ENCODE assay signal across 2 cellular contexts in the genomic region with DNA sequence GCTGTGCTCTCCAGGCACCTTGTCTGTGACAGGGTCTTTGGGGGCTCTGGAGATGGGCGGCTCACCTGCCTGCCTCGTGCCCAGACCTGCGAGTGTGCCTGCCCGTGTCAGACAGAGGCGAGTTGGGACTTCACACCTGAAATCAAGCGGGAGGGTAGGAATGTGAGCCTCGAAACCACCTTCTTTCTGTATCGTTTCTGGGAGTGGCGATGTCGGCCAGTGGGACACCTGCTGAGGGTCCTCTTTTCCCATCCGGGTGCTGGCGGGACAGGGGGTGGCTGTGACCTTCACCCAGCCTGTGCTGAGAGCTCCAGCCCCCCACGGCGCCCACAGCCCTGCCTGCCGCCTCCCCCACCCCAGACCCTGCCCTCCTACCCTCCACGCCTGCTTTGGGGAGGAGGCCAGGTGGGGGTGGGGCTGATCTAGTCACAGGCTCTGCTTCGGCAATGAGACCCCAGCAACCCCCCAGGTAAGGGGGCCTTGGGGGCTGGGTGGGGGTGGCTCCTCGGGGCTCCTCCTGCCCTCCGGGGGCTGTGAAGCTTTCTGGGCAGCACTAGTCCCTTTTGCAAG.
TF ChIP-seq lines count a peak whose summit lies in the region.

No MANE protein-coding gene starts in this region.

TF ChIP-seq in IMR-90, 13 proteins besides CTCF, POLR2A, EP300 and RAD21 (continued from another document):
- TF ChIP-seq RCOR1 (IDR thresholded peaks at IDR 0.05; ENCODE audit: insufficient replicate concordance, low read length), result no peak
- TF ChIP-seq NFE2L2 (IDR thresholded peaks at IDR 0.05; ENCODE audit: low read depth, low read length), result no peak
- no peak for TF ChIP-seq SMC3 (IDR thresholded peaks at IDR 0.05; ENCODE audit: low read depth, low read length)
- no peak for TF ChIP-seq CHD1 (IDR thresholded peaks at IDR 0.05; ENCODE audit: low read depth, low read length)
TF ChIP-seq in IMR-90: peak in this region for 0.

TF ChIP-seq in SK-N-SH treated with all-trans-retinoic acid at 6 μM for 48 hours, 23 proteins besides CTCF, POLR2A, EP300 and RAD21 (continued from another document):
- no peak for TF ChIP-seq BACH2 (CRISPR knock-in tag; IDR thresholded peaks at IDR 0.05; ENCODE audit: borderline replicate concordance)
- no peak for TF ChIP-seq TOX (CRISPR knock-in tag; IDR thresholded peaks at IDR 0.05; ENCODE audit: borderline replicate concordance)
